In the genomic region with DNA sequence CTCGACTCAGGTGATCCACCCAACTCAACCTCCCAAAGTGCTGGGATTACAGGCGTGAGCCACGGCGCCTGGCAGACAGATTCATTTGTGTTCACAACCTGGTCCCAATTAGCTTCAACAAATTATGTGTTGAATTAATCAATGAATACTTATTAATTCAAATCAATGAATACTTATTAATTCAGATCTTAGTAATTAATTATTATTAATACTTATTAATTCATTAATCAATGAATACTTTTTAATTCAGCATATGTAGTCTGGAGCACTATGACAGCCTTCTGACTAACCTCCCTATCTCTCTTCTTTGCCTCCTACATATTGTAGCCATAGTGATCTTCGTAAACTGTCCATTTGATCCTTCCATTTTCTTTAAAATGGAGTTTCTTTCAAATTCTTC, we compare ENCODE assay signal across 3 cellular contexts.
TF ChIP-seq lines count a peak whose summit lies in the region.

No MANE protein-coding gene starts in this region.

TF ChIP-seq in IMR-90, 13 proteins besides CTCF, POLR2A, EP300 and RAD21:
- TF ChIP-seq CEBPB (IDR thresholded peaks at IDR 0.05; ENCODE audit: low read depth, low read length): no peak
- TF ChIP-seq, protein P1, sequence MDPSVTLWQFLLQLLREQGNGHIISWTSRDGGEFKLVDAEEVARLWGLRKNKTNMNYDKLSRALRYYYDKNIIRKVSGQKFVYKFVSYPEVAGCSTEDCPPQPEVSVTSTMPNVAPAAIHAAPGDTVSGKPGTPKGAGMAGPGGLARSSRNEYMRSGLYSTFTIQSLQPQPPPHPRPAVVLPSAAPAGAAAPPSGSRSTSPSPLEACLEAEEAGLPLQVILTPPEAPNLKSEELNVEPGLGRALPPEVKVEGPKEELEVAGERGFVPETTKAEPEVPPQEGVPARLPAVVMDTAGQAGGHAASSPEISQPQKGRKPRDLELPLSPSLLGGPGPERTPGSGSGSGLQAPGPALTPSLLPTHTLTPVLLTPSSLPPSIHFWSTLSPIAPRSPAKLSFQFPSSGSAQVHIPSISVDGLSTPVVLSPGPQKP (IDR thresholded peaks at IDR 0.05; ENCODE audit: borderline replicate concordance, low read depth, low read length): no peak
- TF ChIP-seq MXI1 (IDR thresholded peaks at IDR 0.05; ENCODE audit: borderline replicate concordance, low read depth, low read length): no peak
- TF ChIP-seq SMC3 (IDR thresholded peaks at IDR 0.05; ENCODE audit: low read depth, low read length): no peak
- no peak for TF ChIP-seq BHLHE40 (IDR thresholded peaks at IDR 0.05; ENCODE audit: low read depth, low read length)
- no peak for TF ChIP-seq MAZ (IDR thresholded peaks at IDR 0.05; ENCODE audit: borderline replicate concordance, low read depth, low read length)
- TF ChIP-seq RFX5 (IDR thresholded peaks at IDR 0.05; ENCODE audit: low read depth, low read length): no peak
- no peak for TF ChIP-seq MAFK (IDR thresholded peaks at IDR 0.05; ENCODE audit: low read depth, low read length)
- TF ChIP-seq RCOR1 (IDR thresholded peaks at IDR 0.05; ENCODE audit: insufficient replicate concordance, low read length): no peak
- no peak for TF ChIP-seq CHD1 (IDR thresholded peaks at IDR 0.05; ENCODE audit: low read depth, low read length)
- TF ChIP-seq NFE2L2 (IDR thresholded peaks at IDR 0.05; ENCODE audit: low read depth, low read length): no peak
- TF ChIP-seq, protein P2, sequence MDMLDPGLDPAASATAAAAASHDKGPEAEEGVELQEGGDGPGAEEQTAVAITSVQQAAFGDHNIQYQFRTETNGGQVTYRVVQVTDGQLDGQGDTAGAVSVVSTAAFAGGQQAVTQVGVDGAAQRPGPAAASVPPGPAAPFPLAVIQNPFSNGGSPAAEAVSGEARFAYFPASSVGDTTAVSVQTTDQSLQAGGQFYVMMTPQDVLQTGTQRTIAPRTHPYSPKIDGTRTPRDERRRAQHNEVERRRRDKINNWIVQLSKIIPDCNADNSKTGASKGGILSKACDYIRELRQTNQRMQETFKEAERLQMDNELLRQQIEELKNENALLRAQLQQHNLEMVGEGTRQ (IDR thresholded peaks at IDR 0.05; ENCODE audit: low read depth, low read length): no peak

TF ChIP-seq in K562, 482 proteins besides CTCF, POLR2A, EP300 and RAD21:
- TF ChIP-seq, protein P3, sequence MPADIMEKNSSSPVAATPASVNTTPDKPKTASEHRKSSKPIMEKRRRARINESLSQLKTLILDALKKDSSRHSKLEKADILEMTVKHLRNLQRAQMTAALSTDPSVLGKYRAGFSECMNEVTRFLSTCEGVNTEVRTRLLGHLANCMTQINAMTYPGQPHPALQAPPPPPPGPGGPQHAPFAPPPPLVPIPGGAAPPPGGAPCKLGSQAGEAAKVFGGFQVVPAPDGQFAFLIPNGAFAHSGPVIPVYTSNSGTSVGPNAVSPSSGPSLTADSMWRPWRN (IDR thresholded peaks at IDR 0.05; ENCODE audit: low read depth): no peak
- peak; percentile 96 for TF ChIP-seq DACH1 (IDR thresholded peaks at IDR 0.05; ENCODE audit: partially characterized antibody)

TF ChIP-seq in H1, 55 proteins besides CTCF, POLR2A, EP300 and RAD21:
- TF ChIP-seq TAF7 (optimal IDR thresholded peaks at IDR 0.05; ENCODE audit: borderline replicate concordance, low read depth, low read length) (no peak), CHD2 (IDR thresholded peaks at IDR 0.05; ENCODE audit: low read length) (no peak), FOSL1 (IDR thresholded peaks at IDR 0.05; ENCODE audit: insufficient read depth, low read depth, low read length) (no peak), BRCA1 (IDR thresholded peaks at IDR 0.05; ENCODE audit: low read depth, low read length) (no peak), POLR2AphosphoS5 (IDR thresholded peaks at IDR 0.05; ENCODE audit: low read depth, low read length) (no peak)
TF ChIP-seq in H1: peak in this region for 0.
